ENCODE assay signal across 9 cellular contexts in genomic region chr10:45673074-45673628, GRCh38. TPM values are rescaled to one million over a fixed set of nuclear protein-coding genes. Genes with fewer than 3 reads are reported as not detected.
DNase-seq lines count a peak whose midpoint lies in the region; ATAC-seq and TF ChIP-seq lines count a peak whose summit lies in the region.
"Had no signal": no experiment of that assay in that cellular context is flagged by ENCODE, and none has a peak within 500 bp of the region (broad histone marks: within the 10 kb centered on the region; RNA-seq: fewer than 3 reads in every experiment).

No MANE protein-coding gene starts in this region.

- TF ChIP-seq CTCF in activated B cell treated with CpG ODN at 0.5 μM for 24 hours (IDR thresholded peaks at IDR 0.05) (no peak), hepatocyte (IDR thresholded peaks at IDR 0.05; ENCODE audit: poor library complexity) (no peak)

- peak overlapping the region; percentile 90 for H3K9ac ChIP-seq in skeletal muscle satellite cell (ENCODE audit: low read depth, low read length)

- H3K36me3 ChIP-seq in hepatocyte (replicated peaks; ENCODE audit: insufficient read depth, low read depth) (no peaks in the 10 kb centered on the region), skeletal muscle satellite cell (ENCODE audit: insufficient read depth, low read length) (no peaks in the 10 kb centered on the region)

- H3K27ac Mint-ChIP-seq in activated naive CD4-positive, alpha-beta T cell treated with anti-CD3 and anti-CD28 coated beads for 36 hours = peak overlapping the region; percentile 65
- peak overlapping the region; percentile 83 for H3K27ac Mint-ChIP-seq in activated B cell treated with CpG ODN at 0.5 μM for 24 hours

- H3K4me3 ChIP-seq in hepatocyte = no peak overlapping the region
- peak overlapping the region; percentile 94 for H3K4me3 ChIP-seq in skeletal muscle satellite cell (ENCODE audit: low read length)

- peaks cover 27% of the 10 kb centered on the region for H3K79me2 ChIP-seq in hepatocyte

- H3K4me1 ChIP-seq in hepatocyte (ENCODE audit: insufficient read depth) (peaks cover 5% of the 10 kb centered on the region), skeletal muscle satellite cell (ENCODE audit: control insufficient read depth, insufficient read depth, low read length) (peaks cover 5% of the 10 kb centered on the region)
- H3K4me1 ChIP-seq: foreskin keratinocyte had no signal

- ATAC-seq in activated B cell treated with CpG ODN at 0.5 μM for 24 hours (ENCODE audit: low read depth) = no peak

- H4K20me1 ChIP-seq in hepatocyte (ENCODE audit: insufficient read depth, poor library complexity, severe bottlenecking) = no peaks in the 10 kb centered on the region

- H3K27me3 ChIP-seq in hepatocyte (no peaks in the 10 kb centered on the region), skeletal muscle satellite cell (ENCODE audit: control insufficient read depth, insufficient read depth, low read length) (no peaks in the 10 kb centered on the region)
- H3K27me3 ChIP-seq: foreskin keratinocyte had no signal

- H3K9me3 Mint-ChIP-seq in activated naive CD4-positive, alpha-beta T cell treated with anti-CD3 and anti-CD28 coated beads for 36 hours = no peaks in the 10 kb centered on the region
- no peaks in the 10 kb centered on the region for H3K9me3 Mint-ChIP-seq in activated B cell treated with CpG ODN at 0.5 μM for 24 hours

- peaks cover 30% of the 10 kb centered on the region for H3K4me1 Mint-ChIP-seq in activated naive CD4-positive, alpha-beta T cell treated with anti-CD3 and anti-CD28 coated beads for 36 hours (ENCODE audit: low read depth)
- peaks cover 28% of the 10 kb centered on the region for H3K4me1 Mint-ChIP-seq in activated B cell treated with CpG ODN at 0.5 μM for 24 hours

- intact Hi-C loops in activated naive CD4-positive, alpha-beta T cell treated with anti-CD3 and anti-CD28 coated beads for 36 hours (cut with micrococcal nuclease) = loop anchor here (2.0 to 10.0 kb wide), 5 partner anchors 18 to 672 kb away; partner anchors contain the start of gene ZNF22
- intact Hi-C loops in activated B cell treated with CpG ODN at 0.5 μM for 24 hours (cut with micrococcal nuclease) = loop anchor here (1.0 to 5.0 kb wide), 7 partner anchors 81 to 671 kb away; partner anchors contain the start of gene ZNF22

- no peaks in the 10 kb centered on the region for H3K9me2 ChIP-seq in hepatocyte (replicated peaks; ENCODE audit: insufficient read depth)

- peak overlapping the region; percentile 77 for H3K4me3 Mint-ChIP-seq in activated naive CD4-positive, alpha-beta T cell treated with anti-CD3 and anti-CD28 coated beads for 36 hours
- H3K4me3 Mint-ChIP-seq in activated B cell treated with CpG ODN at 0.5 μM for 24 hours = peak overlapping the region; percentile 80

- H3K9me3 ChIP-seq in hepatocyte (ENCODE audit: low read depth) (no peaks in the 10 kb centered on the region), skeletal muscle satellite cell (replicated peaks; ENCODE audit: low read length) (no peaks in the 10 kb centered on the region)

- 52% methylated on average over 19 of the region's 19 CpGs for WGBS in hepatocyte (ENCODE audit: low lambda C conversion rate, missing lambda C conversion rate)

- H3K4me2 ChIP-seq in hepatocyte = peak overlapping the region; percentile 73
- H3K4me2 ChIP-seq in skeletal muscle satellite cell (ENCODE audit: low read length) = peak overlapping the region; percentile 90

- CTCF ChIA-PET in activated naive CD4-positive, alpha-beta T cell treated with anti-CD3 and anti-CD28 coated beads for 36 hours (lab: Charles Lee) = interaction anchor here (1.4 to 2.0 kb wide), 3 partner anchors 205 to 209 kb away, joined by 5 to 31 read pairs (median 9); no protein-coding TSS in a partner anchor
- CTCF ChIA-PET in activated B cell treated with CpG ODN at 0.5 μM for 24 hours (lab: Charles Lee) = interaction anchor here (0.7 to 3.8 kb wide), 10 partner anchors 10 to 423 kb away, joined by 3 to 48 read pairs (median 4); no protein-coding TSS in a partner anchor

- H2AFZ ChIP-seq in hepatocyte = peak overlapping the region; percentile 62

- POLR2A ChIA-PET in activated B cell treated with CpG ODN at 0.5 μM for 24 hours (lab: Charles Lee) = interaction anchor here (1.0 to 2.1 kb wide), 4 partner anchors 93 to 423 kb away, joined by 3 to 9 read pairs (median 6); no protein-coding TSS in a partner anchor

- no peaks in the 10 kb centered on the region for H3K27me3 Mint-ChIP-seq in activated naive CD4-positive, alpha-beta T cell treated with anti-CD3 and anti-CD28 coated beads for 36 hours (ENCODE audit: low read depth)
- H3K27me3 Mint-ChIP-seq in activated B cell treated with CpG ODN at 0.5 μM for 24 hours = no peaks in the 10 kb centered on the region

- H3K36me3 Mint-ChIP-seq in activated naive CD4-positive, alpha-beta T cell treated with anti-CD3 and anti-CD28 coated beads for 36 hours (ENCODE audit: low read depth) = no peaks in the 10 kb centered on the region
- H3K36me3 Mint-ChIP-seq in activated B cell treated with CpG ODN at 0.5 μM for 24 hours (ENCODE audit: low read depth) = peaks cover 3% of the 10 kb centered on the region

- H3K27ac ChIP-seq in hepatocyte = peak overlapping the region; percentile 87
- H3K27ac ChIP-seq: foreskin keratinocyte had no signal

- DNase-seq in activated naive CD4-positive, alpha-beta T cell treated with anti-CD3 and anti-CD28 coated beads for 36 hours = no peak
- no peak for DNase-seq in activated naive CD4-positive, alpha-beta T cell treated with anti-CD3 and anti-CD28 coated beads, Interleukin-2, amount 50 U/mL, for 16 hours
- DNase-seq in activated B cell treated with CpG ODN at 0.5 μM for 24 hours (no peak), hepatocyte (ENCODE audit: low spot score) (peak; percentile 47), RPMI8226 (no peak), COR-L47 (lab: John Stamatoyannopoulos, UW) (no peak)
- no peak for DNase-seq in stimulated activated CD4-positive, alpha-beta T cell treated with anti-CD3 and anti-CD28 coated beads, Interleukin-4, amount 100 ng/mL, for 4 hours

RNA-seq across cellular contexts. Expression of gene ZFAND4, which starts 0.6 kb away (rescaled TPM):
- 10 to 100 TPM; 13.3 to 14.7 TPM for total RNA-seq in activated naive CD4-positive, alpha-beta T cell treated with anti-CD3 and anti-CD28 coated beads for 36 hours
- total RNA-seq in activated B cell treated with CpG ODN at 0.5 μM for 24 hours (19.8 and 22.1 TPM in 2 replicates), hepatocyte (12.0 and 12.7 TPM in 2 replicates)
- 4.9 and 8.6 TPM in 2 replicates for polyA plus RNA-seq in hepatocyte
- total RNA-seq in skeletal muscle satellite cell (2012; rRNA removed) = 4.6 and 5.9 TPM in 2 replicates

RNA-seq across cellular contexts. Expression of gene WASHC2C, which starts 53.9 kb away (rescaled TPM):
- 10 to 100 TPM; 17.0 to 17.9 TPM for total RNA-seq in activated naive CD4-positive, alpha-beta T cell treated with anti-CD3 and anti-CD28 coated beads for 36 hours
- total RNA-seq in activated B cell treated with CpG ODN at 0.5 μM for 24 hours (67.0 and 74.1 TPM in 2 replicates), hepatocyte (37.1 and 38.4 TPM in 2 replicates)
- polyA plus RNA-seq in hepatocyte = 27.0 and 30.6 TPM in 2 replicates
- total RNA-seq in skeletal muscle satellite cell (2012; rRNA removed) = 22.9 and 29.7 TPM in 2 replicates
